12 cellular contexts compared by ENCODE assay signal in the genomic region with DNA sequence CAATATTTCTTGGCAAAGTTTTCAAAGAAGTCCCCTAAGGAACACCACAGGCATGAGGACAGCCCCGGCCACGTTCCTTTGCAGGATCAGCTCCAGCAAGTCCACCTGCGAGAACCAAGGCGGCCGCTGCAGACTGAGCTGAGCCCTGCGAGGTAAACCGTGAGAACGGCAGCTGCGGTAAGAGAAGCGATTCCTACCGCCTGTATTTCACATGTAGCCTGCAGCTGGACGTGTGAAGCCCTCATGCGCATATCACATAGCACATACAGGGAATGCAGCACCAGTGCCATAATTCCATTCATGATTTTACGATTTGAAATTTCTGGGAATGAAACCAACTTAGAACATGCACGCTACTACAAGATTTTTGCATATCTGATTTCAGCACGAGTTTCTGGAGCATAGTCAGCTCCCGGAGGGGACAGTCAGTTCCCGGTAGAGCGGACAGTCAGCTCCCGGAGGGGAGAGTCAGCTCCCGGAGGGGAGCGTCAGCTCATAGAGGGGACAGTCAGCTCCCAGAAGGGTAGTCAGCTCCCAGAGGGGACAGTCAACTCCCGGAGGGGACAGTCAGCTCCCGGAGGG. TPM values are rescaled to one million over a fixed set of nuclear protein-coding genes. Genes with fewer than 3 reads are reported as not detected.
DNase-seq lines count a peak whose midpoint lies in the region; ATAC-seq and TF ChIP-seq lines count a peak whose summit lies in the region.
"Had no signal": no experiment of that assay in that cellular context is flagged by ENCODE, and none has a peak within 500 bp of the region (broad histone marks: within the 10 kb centered on the region; RNA-seq: fewer than 3 reads in every experiment).

No MANE protein-coding gene starts in this region.

- no peak overlapping the region for H2BK120ac ChIP-seq in trophoblast cell (ENCODE audit: insufficient read depth, low read length, poor library complexity)

- H3K4me3 ChIP-seq in CD8-positive, alpha-beta memory T cell (ENCODE audit: low read length): no peak overlapping the region
- H3K4me3 ChIP-seq in endodermal cell (ENCODE audit: low read length): no peak overlapping the region
- H3K4me3 ChIP-seq in trophoblast cell (ENCODE audit: low read depth, low read length): no peak overlapping the region

- peak overlapping the region in 5 of 8 donors; percentile 17 to 78 (median 42) for H3K27ac Mint-ChIP-seq in CD8-positive, alpha-beta memory T cell
- H3K27ac Mint-ChIP-seq in IgD-negative memory B cell: peak overlapping the region in 2 of 3 donors; percentile 70 to 78
- H3K27ac Mint-ChIP-seq in endodermal cell: no peak overlapping the region
- H3K27ac Mint-ChIP-seq: activated naive CD4-positive, alpha-beta T cell treated with anti-CD3 and anti-CD28 coated beads, Interleukin-2, amount 50 U/mL, for 24 hours had no signal

- H3K4me2 ChIP-seq in trophoblast cell (ENCODE audit: low read length): no peak overlapping the region

- no peaks in the 10 kb centered on the region for H3K9me3 ChIP-seq in CD8-positive, alpha-beta memory T cell (ENCODE audit: low read length)
- H3K9me3 ChIP-seq in endodermal cell (ENCODE audit: control insufficient read depth, low read length): no peaks in the 10 kb centered on the region
- peaks cover 8% of the 10 kb centered on the region for H3K9me3 ChIP-seq in trophoblast cell (ENCODE audit: insufficient read depth, low read depth, low read length)

- no peak overlapping the region for H2BK5ac ChIP-seq in trophoblast cell (ENCODE audit: low read depth, low read length, poor library complexity)

- H3K4me1 ChIP-seq in CD8-positive, alpha-beta memory T cell (ENCODE audit: insufficient read depth, low read length): peaks cover 14% of the 10 kb centered on the region
- H3K4me1 ChIP-seq in endodermal cell (ENCODE audit: control insufficient read depth, insufficient read depth, low read length) (no peaks in the 10 kb centered on the region), trophoblast cell (ENCODE audit: control insufficient read depth in 1 of 2, insufficient read depth in 2 of 2, low read length in 2 of 2) (no peaks in the 10 kb centered on the region)

- peaks cover 0 to 3% (median 0%) of the 10 kb centered on the region in 3 donors for H3K36me3 Mint-ChIP-seq in CD8-positive, alpha-beta memory T cell
- H3K36me3 Mint-ChIP-seq in IgD-negative memory B cell (peaks cover 2% of the 10 kb centered on the region), endodermal cell (ENCODE audit: low read depth) (no peaks in the 10 kb centered on the region)
- H3K36me3 Mint-ChIP-seq: activated naive CD4-positive, alpha-beta T cell treated with anti-CD3 and anti-CD28 coated beads, Interleukin-2, amount 50 U/mL, for 24 hours had no signal

- no peak overlapping the region for H4K91ac ChIP-seq in trophoblast cell (ENCODE audit: low read depth, low read length)

- no peaks in the 10 kb centered on the region for H3K79me1 ChIP-seq in trophoblast cell (ENCODE audit: low read length)

- no peak overlapping the region for H3K18ac ChIP-seq in trophoblast cell (ENCODE audit: low read length)

- peaks cover 12 to 16% (median 14%) of the 10 kb centered on the region in 3 donors for H3K4me1 Mint-ChIP-seq in CD8-positive, alpha-beta memory T cell
- H3K4me1 Mint-ChIP-seq in IgD-negative memory B cell: peaks cover 7 to 10% (median 10%) of the 10 kb centered on the region in 3 donors
- H3K4me1 Mint-ChIP-seq in endodermal cell: no peaks in the 10 kb centered on the region

- H4K8ac ChIP-seq in trophoblast cell (ENCODE audit: low read depth, low read length): no peak overlapping the region

- CTCF ChIA-PET in CD8-positive, alpha-beta memory T cell (lab: Charles Lee): no interaction called here

- no peak overlapping the region for H4K12ac ChIP-seq in trophoblast cell (ENCODE audit: low read depth, low read length)

- H3K27me3 Mint-ChIP-seq in CD8-positive, alpha-beta memory T cell: peaks cover 15 to 17% of the 10 kb centered on the region in 2 donors
- peaks cover 21% of the 10 kb centered on the region for H3K27me3 Mint-ChIP-seq in IgD-negative memory B cell
- H3K27me3 Mint-ChIP-seq in endodermal cell (ENCODE audit: insufficient read depth): peaks cover 87% of the 10 kb centered on the region

- no peak for TF ChIP-seq CTCF in endodermal cell (conservative IDR thresholded peaks at IDR 0.05)

- H3K4ac ChIP-seq in trophoblast cell (ENCODE audit: low read depth, low read length): no peak overlapping the region

- ATAC-seq in GM21737 (IDR thresholded peaks at IDR 0.05; ENCODE audit: unreplicated experiment) (no peak), HG03460 (IDR thresholded peaks at IDR 0.05; ENCODE audit: unreplicated experiment) (no peak)

- peak in 1 of 5 donors; percentile 40 for DNase-seq in CD8-positive, alpha-beta memory T cell
- peak; percentile 44 for DNase-seq in endodermal cell
- DNase-seq in trophoblast cell: peak; percentile 93 to 95
- DNase-seq in NCI-H146 treated with DMSO at 0.1 percent for 48 hours (lab: John Stamatoyannopoulos, UW; ENCODE audit: unreplicated experiment): no peak
- no peak for DNase-seq in Ammon's horn (ENCODE audit: low spot score)
- DNase-seq: GF-D8, HCEC 1CT, NCI-H1417 had no signal

- POLR2A ChIA-PET in CD8-positive, alpha-beta memory T cell (lab: Charles Lee): no interaction called here

- H2AFZ ChIP-seq in trophoblast cell (ENCODE audit: insufficient read depth, low read length, poor library complexity): no peak overlapping the region

- no peak overlapping the region for H3K14ac ChIP-seq in trophoblast cell (ENCODE audit: low read length)

- no peak overlapping the region for H3K27ac ChIP-seq in CD8-positive, alpha-beta memory T cell (ENCODE audit: low read depth, low read length)
- H3K27ac ChIP-seq in endodermal cell (ENCODE audit: low read depth, low read length) (no peak overlapping the region), trophoblast cell (ENCODE audit: low read depth, low read length) (no peak overlapping the region)

- H3K4me3 Mint-ChIP-seq in CD8-positive, alpha-beta memory T cell: peak overlapping the region in 1 of 7 donors; percentile 50
- H3K4me3 Mint-ChIP-seq in IgD-negative memory B cell (peak overlapping the region in 2 of 4 donors; percentile 17 to 40), endodermal cell (no peak overlapping the region)
- H3K4me3 Mint-ChIP-seq: activated naive CD4-positive, alpha-beta T cell treated with anti-CD3 and anti-CD28 coated beads, Interleukin-2, amount 50 U/mL, for 24 hours had no signal

- H3K9me3 Mint-ChIP-seq in CD8-positive, alpha-beta memory T cell: no peaks in the 10 kb centered on the region
- H3K9me3 Mint-ChIP-seq in IgD-negative memory B cell: peaks cover 0 to 4% (median 3%) of the 10 kb centered on the region in 3 donors
- peaks cover 1% of the 10 kb centered on the region for H3K9me3 Mint-ChIP-seq in endodermal cell
- H3K9me3 Mint-ChIP-seq: activated naive CD4-positive, alpha-beta T cell treated with anti-CD3 and anti-CD28 coated beads, Interleukin-2, amount 50 U/mL, for 24 hours had no signal

- H2AK5ac ChIP-seq in trophoblast cell (ENCODE audit: low read length): no peak overlapping the region

- no peaks in the 10 kb centered on the region for H3K79me2 ChIP-seq in trophoblast cell (ENCODE audit: control insufficient read depth, insufficient read depth, low read length, poor library complexity)

- H3K9ac ChIP-seq in endodermal cell (ENCODE audit: extremely low read depth, low read length, poor library complexity, severe bottlenecking): no peak overlapping the region
- H3K9ac ChIP-seq in trophoblast cell (ENCODE audit: low read length): no peak overlapping the region

- WGBS in endodermal cell (ENCODE audit: insufficient coverage in 1 of 2, insufficient read length in 1 of 2), 2 experiments: 63 to 81% methylated on average over 22 to 24 of the region's 24 CpGs
- no CpG with 5 or more reads among the region's 24 CpGs for WGBS in trophoblast cell (ENCODE audit: extremely low coverage, insufficient coverage, insufficient read length)

- no peak overlapping the region for H3K23ac ChIP-seq in trophoblast cell (ENCODE audit: low read length)

- no peak overlapping the region for H2BK12ac ChIP-seq in trophoblast cell (ENCODE audit: low read length)

- no peaks in the 10 kb centered on the region for H3K36me3 ChIP-seq in CD8-positive, alpha-beta memory T cell (ENCODE audit: insufficient read depth, low read length)
- H3K36me3 ChIP-seq in endodermal cell (ENCODE audit: control insufficient read depth, insufficient read depth, low read length) (no peaks in the 10 kb centered on the region), trophoblast cell (ENCODE audit: control insufficient read depth in 1 of 2, insufficient read depth in 2 of 2, low read length in 2 of 2) (no peaks in the 10 kb centered on the region)

- no peaks in the 10 kb centered on the region for H3K27me3 ChIP-seq in CD8-positive, alpha-beta memory T cell (ENCODE audit: insufficient read depth, low read length, poor library complexity, severe bottlenecking)
- H3K27me3 ChIP-seq in endodermal cell (ENCODE audit: control insufficient read depth, insufficient read depth, low read length, poor library complexity, severe bottlenecking) (peaks cover 100% of the 10 kb centered on the region), trophoblast cell (ENCODE audit: insufficient read depth, low read length) (peaks cover 7% of the 10 kb centered on the region)

RNA-seq across cellular contexts. Expression of a gene that starts 41.7 kb away (rescaled TPM):
- 10 to 100 TPM; 12.3 to 14.5 TPM for total RNA-seq in CD8-positive, alpha-beta memory T cell
- 1.4 TPM for polyA plus RNA-seq in CD8-positive, alpha-beta memory T cell
- 0.93 TPM for polyA plus RNA-seq in IgD-negative memory B cell
- total RNA-seq in endodermal cell: 10 to 100 TPM; 51.0 to 93.3 TPM
- polyA plus RNA-seq in endodermal cell (2013, experiment 1 of 2): 33.2 TPM
- 31.8 TPM for polyA plus RNA-seq in endodermal cell (2013, experiment 2 of 2)
- 17.6 and 18.3 TPM in 2 replicates for polyA plus RNA-seq in trophoblast cell (2013)

RNA-seq across cellular contexts. Expression of a gene that starts 60.0 kb away (rescaled TPM):
- not detected for total RNA-seq in CD8-positive, alpha-beta memory T cell
- polyA plus RNA-seq in CD8-positive, alpha-beta memory T cell: 1.1 TPM
- 0.70 TPM for polyA plus RNA-seq in IgD-negative memory B cell
- total RNA-seq in endodermal cell: 1 to 10 TPM in 1 of 2 donors, under 1 TPM in 1; 0.55 to 1.0 TPM
- 0.21 TPM for polyA plus RNA-seq in endodermal cell (2013, experiment 1 of 2)
- 0.08 TPM for polyA plus RNA-seq in endodermal cell (2013, experiment 2 of 2)
- polyA plus RNA-seq in trophoblast cell (2013): 0.10 TPM in 1 of 2 replicates, not detected in the other

Comparison
In these comparisons a context has a peak if more than half of its experiments do, and no peak if none do; other contexts are left out.
1. DNase-seq: peak in endodermal cell (single experiment) and trophoblast cell (2 of 2); none in NCI-H146 treated with DMSO at 0.1 percent for 48 hours (single experiment) and Ammon's horn (single experiment).